In the genomic region with DNA sequence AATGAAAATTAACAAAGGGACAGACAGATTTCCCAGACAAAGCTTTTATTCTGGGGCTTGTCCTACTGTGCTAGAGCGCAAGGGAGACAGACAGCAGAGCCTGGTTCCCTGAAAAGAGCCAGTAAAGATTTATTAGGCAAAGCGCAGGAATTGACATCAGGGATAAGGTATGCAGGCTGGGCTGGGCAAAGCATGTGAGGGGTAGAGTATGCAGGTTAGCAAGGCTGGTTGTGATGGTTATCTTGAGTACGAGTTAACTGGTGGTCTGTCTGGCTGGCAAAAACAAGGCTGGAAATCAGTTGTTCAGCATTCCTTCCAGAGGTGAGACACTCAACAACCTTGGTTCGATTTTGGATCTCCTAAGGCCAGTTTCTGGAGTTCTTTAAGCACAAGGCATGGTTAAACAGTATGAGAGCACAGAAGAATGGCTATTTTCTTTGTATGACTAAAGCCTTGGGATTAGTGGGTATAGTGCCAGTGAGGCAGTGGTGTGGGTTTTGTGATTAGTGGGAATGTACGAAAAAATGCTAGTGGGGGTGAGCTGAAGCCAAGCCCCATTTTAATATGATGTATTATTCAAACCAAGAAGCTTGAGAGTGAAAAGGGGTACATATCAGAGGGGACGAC, we compare ENCODE assay signal across 1 cellular context.
TF ChIP-seq lines count a peak whose summit lies in the region.

No MANE protein-coding gene starts in this region.

TF ChIP-seq in IMR-90, 13 proteins besides CTCF, POLR2A, EP300 and RAD21 (continued from another document):
- TF ChIP-seq NFE2L2 (IDR thresholded peaks at IDR 0.05; ENCODE audit: low read depth, low read length) (no peak), CEBPB (IDR thresholded peaks at IDR 0.05; ENCODE audit: low read depth, low read length) (no peak), RCOR1 (IDR thresholded peaks at IDR 0.05; ENCODE audit: insufficient replicate concordance, low read length) (no peak), MAZ (IDR thresholded peaks at IDR 0.05; ENCODE audit: borderline replicate concordance, low read depth, low read length) (no peak), SMC3 (IDR thresholded peaks at IDR 0.05; ENCODE audit: low read depth, low read length) (no peak), RFX5 (IDR thresholded peaks at IDR 0.05; ENCODE audit: low read depth, low read length) (no peak)
